In genomic region chr5:179455320-179455719, GRCh38 we compare ENCODE assay signal across 21 cellular contexts.
"Had no signal": no experiment of that assay in that cellular context is flagged by ENCODE, and none has a peak within 500 bp of the region (broad histone marks: within the 10 kb centered on the region; RNA-seq: fewer than 3 reads in every experiment).

No MANE protein-coding gene starts in this region.

- H3K36me3 ChIP-seq: colonic mucosa, esophagus squamous epithelium, gastroesophageal sphincter, prostate gland, stomach, suprapubic skin, vagina, WERI-Rb-1 had no signal

- H3K27ac ChIP-seq: colonic mucosa, dorsolateral prefrontal cortex, esophagus squamous epithelium, gastroesophageal sphincter, prostate gland, stomach, suprapubic skin, vagina, WERI-Rb-1 had no signal

- H3K9me3 ChIP-seq: colonic mucosa, gastroesophageal sphincter, prostate gland, suprapubic skin, vagina had no signal

- H3K4me1 ChIP-seq: colonic mucosa, esophagus squamous epithelium, gastroesophageal sphincter, prostate gland, stomach, suprapubic skin, vagina had no signal

- ATAC-seq: gastroesophageal sphincter; left ventricle myocardium superior; naive thymus-derived CD8-positive, alpha-beta T cell; stimulated activated memory B cell treated with anti-CD40 and anti-IgM and Interleukin-4, amounts not matched to agents 10 μg/mL and 1 μg/mL and 100 μg/mL, for 72 hours had no signal

- H3K27me3 ChIP-seq: colonic mucosa, suprapubic skin, vagina had no signal

- DNase-seq: activated CD4-positive, alpha-beta T cell treated with anti-CD3 and anti-CD28 coated beads, Interleukin-2, amount 50 U/mL, for 1 hour; activated CD4-positive, CD25-positive, alpha-beta regulatory T cell treated with anti-CD3 and anti-CD28 coated beads, Interleukin-2, amount 50 U/mL, for 72 hours; activated gamma-delta T cell treated with Interleukin-2 at 50 U/mL for 16 hours; activated T-cell treated with anti-CD3 and anti-CD28 coated beads, Interleukin-2, amount 50 U/mL, for 1 hour; colonic mucosa; dorsolateral prefrontal cortex; endodermal cell; esophagus squamous epithelium; head of caudate nucleus; hypothalamus; left ventricle myocardium superior; mammary epithelial cell; naive thymus-derived CD8-positive, alpha-beta T cell; stimulated activated CD4-positive, alpha-beta T cell treated with anti-CD3 and anti-CD28 coated beads, Interleukin-1b, Interleukin-23, amount 100 ng/mL, for 48 hours; stomach; WERI-Rb-1 had no signal

- H3K4me3 ChIP-seq: colonic mucosa, dorsolateral prefrontal cortex, esophagus squamous epithelium, gastroesophageal sphincter, prostate gland, stomach, suprapubic skin, vagina had no signal
